28 cellular contexts compared by ENCODE assay signal in genomic region chr12:68844788-68845695, GRCh38. TPM values are rescaled to one million over a fixed set of nuclear protein-coding genes. Genes with fewer than 3 reads are reported as not detected.
DNase-seq lines count a peak whose midpoint lies in the region; ATAC-seq and TF ChIP-seq lines count a peak whose summit lies in the region.
"Had no signal": no experiment of that assay in that cellular context is flagged by ENCODE, and none has a peak within 500 bp of the region (broad histone marks: within the 10 kb centered on the region; RNA-seq: fewer than 3 reads in every experiment).

No MANE protein-coding gene starts in this region.

- no peak overlapping the region for H3K27ac Mint-ChIP-seq in activated CD4-positive, alpha-beta memory T cell treated with anti-CD3 and anti-CD28 coated beads for 36 hours
- H3K27ac Mint-ChIP-seq: activated CD8-positive, alpha-beta T cell treated with anti-CD3 and anti-CD28 coated beads for 36 hours; activated naive CD8-positive, alpha-beta T cell treated with anti-CD3 and anti-CD28 coated beads, Interleukin-2, amount 10 ng/mL, durations not matched to agents 7 days and 5 days had no signal

- CTCF ChIA-PET in activated CD4-positive, alpha-beta memory T cell treated with anti-CD3 and anti-CD28 coated beads for 36 hours (lab: Charles Lee): interaction anchor here (1.4 to 1.7 kb wide), 2 partner anchors 15 to 225 kb away, joined by 4 to 6 read pairs; no protein-coding TSS in a partner anchor

- POLR2A ChIA-PET in activated CD4-positive, alpha-beta memory T cell treated with anti-CD3 and anti-CD28 coated beads for 36 hours (lab: Charles Lee): interaction anchor here (1.6 kb wide), 1 partner anchor 15 kb away, joined by 4 read pairs; no protein-coding TSS in a partner anchor

- H3K27me3 Mint-ChIP-seq in activated CD4-positive, alpha-beta memory T cell treated with anti-CD3 and anti-CD28 coated beads for 36 hours: no peaks in the 10 kb centered on the region
- H3K27me3 Mint-ChIP-seq: activated CD8-positive, alpha-beta T cell treated with anti-CD3 and anti-CD28 coated beads for 36 hours; activated naive CD8-positive, alpha-beta T cell treated with anti-CD3 and anti-CD28 coated beads, Interleukin-2, amount 10 ng/mL, durations not matched to agents 7 days and 5 days; naive B cell had no signal

- intact Hi-C loops in sciatic nerve (cut with DNase I): no loop called here
- intact Hi-C loops in activated CD4-positive, alpha-beta memory T cell treated with anti-CD3 and anti-CD28 coated beads for 36 hours (cut with micrococcal nuclease): no loop called here

- peak; percentile 40 for TF ChIP-seq POLR2A in GM19193 (IDR thresholded peaks at IDR 0.05; ENCODE audit: extremely low read depth, insufficient read depth, insufficient read length)

- no peak overlapping the region for H3K4me3 Mint-ChIP-seq in activated CD4-positive, alpha-beta memory T cell treated with anti-CD3 and anti-CD28 coated beads for 36 hours
- H3K4me3 Mint-ChIP-seq: activated CD8-positive, alpha-beta T cell treated with anti-CD3 and anti-CD28 coated beads for 36 hours; activated naive CD8-positive, alpha-beta T cell treated with anti-CD3 and anti-CD28 coated beads, Interleukin-2, amount 10 ng/mL, durations not matched to agents 7 days and 5 days; endodermal cell; naive B cell had no signal

- ATAC-seq in sciatic nerve: peak; percentile 61
- no peak for ATAC-seq in HG02623 (IDR thresholded peaks at IDR 0.05; ENCODE audit: unreplicated experiment)
- ATAC-seq: activated CD8-positive, alpha-beta T cell treated with anti-CD3 and anti-CD28 coated beads for 36 hours; esophagus mucosa had no signal

- peaks cover 5% of the 10 kb centered on the region for H3K4me1 Mint-ChIP-seq in activated CD4-positive, alpha-beta memory T cell treated with anti-CD3 and anti-CD28 coated beads for 36 hours (ENCODE audit: low read depth)
- H3K4me1 Mint-ChIP-seq: endodermal cell, naive B cell had no signal

- peaks cover 27% of the 10 kb centered on the region for H3K36me3 Mint-ChIP-seq in activated CD4-positive, alpha-beta memory T cell treated with anti-CD3 and anti-CD28 coated beads for 36 hours

- peak; percentile 50 for DNase-seq in NCI-H69 (lab: John Stamatoyannopoulos, UW)
- DNase-seq in left kidney (ENCODE audit: low read depth, low spot score): peak; percentile 32
- DNase-seq in sciatic nerve (ENCODE audit: low spot score): no peak
- no peak for DNase-seq in activated CD4-positive, alpha-beta memory T cell treated with anti-CD3 and anti-CD28 coated beads for 36 hours
- DNase-seq in activated naive CD4-positive, alpha-beta T cell (lab: John Stamatoyannopoulos, UW): no peak
- DNase-seq: activated CD8-positive, alpha-beta memory T cell treated with anti-CD3 and anti-CD28 coated beads, Interleukin-2, amount 50 U/mL, for 48 hours; activated CD8-positive, alpha-beta T cell treated with anti-CD3 and anti-CD28 coated beads for 36 hours; activated naive CD8-positive, alpha-beta T cell treated with anti-CD3 and anti-CD28 coated beads, Interleukin-2, amount 10 ng/mL, durations not matched to agents 7 days and 5 days; caudate nucleus; cortex of kidney; endodermal cell; foreskin melanocyte; heart right ventricle; IMR-90; midbrain; naive B cell; NCI-H1092; NCI-H187; NCI-H524 treated with DMSO at 0.1 percent for 48 hours; occipital lobe; OCI-M1; psoas muscle; stimulated activated CD4-positive, alpha-beta T cell treated with anti-CD3 and anti-CD28 coated beads, Interleukin-4, amount 100 ng/mL, for 24 hours; T-helper 2 cell; transverse colon had no signal

- no peaks in the 10 kb centered on the region for H3K9me3 Mint-ChIP-seq in activated CD4-positive, alpha-beta memory T cell treated with anti-CD3 and anti-CD28 coated beads for 36 hours
- H3K9me3 Mint-ChIP-seq: activated CD8-positive, alpha-beta T cell treated with anti-CD3 and anti-CD28 coated beads for 36 hours; activated naive CD8-positive, alpha-beta T cell treated with anti-CD3 and anti-CD28 coated beads, Interleukin-2, amount 10 ng/mL, durations not matched to agents 7 days and 5 days; endodermal cell; naive B cell had no signal

RNA-seq across cellular contexts. Expression of gene MDM2, which starts 37.1 kb away (rescaled TPM):
- 85.7 TPM for total RNA-seq in sciatic nerve
- 100 to 1,000 TPM; 125 to 136 TPM for total RNA-seq in activated CD4-positive, alpha-beta memory T cell treated with anti-CD3 and anti-CD28 coated beads for 36 hours

Comparison
In these comparisons a context has a peak if more than half of its experiments do, and no peak if none do; other contexts are left out.
1. DNase-seq: peak in NCI-H69 (single experiment) and left kidney (single experiment); none in sciatic nerve (single experiment), activated CD4-positive, alpha-beta memory T cell treated with anti-CD3 and anti-CD28 coated beads for 36 hours (single experiment) and activated naive CD4-positive, alpha-beta T cell (0 of 4).